4 cellular contexts compared by ENCODE assay signal in the genomic region with DNA sequence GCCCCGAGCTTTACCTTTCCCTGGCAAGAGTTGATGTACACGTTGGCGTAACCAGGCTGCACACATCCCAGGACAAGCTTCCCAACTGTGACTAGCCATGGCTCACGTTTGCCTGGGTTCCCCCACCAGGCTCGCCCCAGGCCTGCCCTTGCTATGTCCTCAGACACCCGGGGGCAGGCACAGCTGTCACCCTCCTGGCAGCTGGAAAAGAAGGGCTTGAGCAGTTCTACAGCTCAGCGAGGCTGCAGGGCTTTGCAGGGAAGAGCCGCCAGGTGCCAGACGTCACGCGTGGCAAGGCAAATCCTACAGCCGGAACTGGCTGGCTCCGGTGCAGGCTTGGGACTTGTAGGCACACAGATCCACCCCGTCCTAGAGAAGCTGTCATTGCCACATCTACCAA. TPM values are rescaled to one million over a fixed set of nuclear protein-coding genes. Genes with fewer than 3 reads are reported as not detected.
DNase-seq lines count a peak whose midpoint lies in the region; ATAC-seq and TF ChIP-seq lines count a peak whose summit lies in the region.
"Not testable (repeated sequence)": the region's sequence is repeated elsewhere in the genome, so short reads cannot be mapped to it uniquely, and the experiment has no call there.
"Had no signal": no experiment of that assay in that cellular context is flagged by ENCODE, and none has a peak within 500 bp of the region (broad histone marks: within the 10 kb centered on the region; RNA-seq: fewer than 3 reads in every experiment).

No MANE protein-coding gene starts in this region.

- not testable (repeated sequence) for H3K36me3 ChIP-seq in psoas muscle (ENCODE audit: insufficient read depth in 1 of 2, low read depth in 1 of 2)

- not testable (repeated sequence) for H3K27me3 ChIP-seq in psoas muscle (ENCODE audit: insufficient read depth in 3 of 3, low read length in 2 of 3)

- not testable (repeated sequence) for TF ChIP-seq CTCF in psoas muscle (IDR thresholded peaks at IDR 0.05)

- DNase-seq in left lobe of liver (ENCODE audit: low spot score); psoas muscle: not testable (repeated sequence)

- H3K4me1 ChIP-seq in psoas muscle, result not testable (repeated sequence)

- WGBS in psoas muscle, 3 donors, result no CpG with 5 or more reads among the region's 14 CpGs

- H3K4me3 ChIP-seq in psoas muscle, result not testable (repeated sequence)

- intact Hi-C loops in psoas muscle (cut with DNase I), result not testable (repeated sequence)

- not testable (repeated sequence) for H3K27ac ChIP-seq in psoas muscle

- not testable (repeated sequence) for H3K9me3 ChIP-seq in psoas muscle

- ATAC-seq in esophagus mucosa (peak; percentile 62), left lobe of liver (peak; percentile 45), psoas muscle (peak; percentile 46 to 67 (median 55))

RNA-seq across cellular contexts. Expression of gene SIK1, which starts 22.5 kb away (rescaled TPM):
- total RNA-seq in esophagus mucosa, result 16.5 TPM
- total RNA-seq in left lobe of liver, result 6.3 TPM
- total RNA-seq in psoas muscle, result 10 to 100 TPM; 10.8 to 31.2 (median 21.9) TPM
- 10 to 100 TPM in 1 of 3 donors, 1 to 10 TPM in 2; 1.7 to 85.1 (median 3.8) TPM for polyA plus RNA-seq in psoas muscle
- polyA plus RNA-seq: CD4-positive, alpha-beta memory T cell had no signal
